In the genomic region with DNA sequence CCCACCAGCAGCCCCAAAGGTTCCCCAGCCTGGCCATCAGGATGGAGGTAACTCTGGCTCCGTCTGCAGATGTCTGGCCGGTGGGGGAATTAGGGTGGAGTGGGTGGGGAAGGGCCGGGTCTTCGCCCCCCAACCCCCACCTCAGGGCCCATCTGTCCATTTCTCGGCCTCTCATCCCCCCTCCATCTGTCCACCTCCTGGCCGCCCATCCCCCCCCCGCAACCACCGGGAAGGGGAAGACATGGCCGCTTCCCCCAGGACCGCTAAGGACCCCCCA, we compare ENCODE assay signal across 10 cellular contexts. TPM values are rescaled to one million over a fixed set of nuclear protein-coding genes. Genes with fewer than 3 reads are reported as not detected.
A peak's percentile ranks its signal among the peaks of the same experiment; 100 is the strongest.
DNase-seq lines count a peak whose midpoint lies in the region; ATAC-seq and TF ChIP-seq lines count a peak whose summit lies in the region.
"Had no signal": no experiment of that assay in that cellular context is flagged by ENCODE, and none has a peak within 500 bp of the region (broad histone marks: within the 10 kb centered on the region; RNA-seq: fewer than 3 reads in every experiment).

No MANE protein-coding gene starts in this region.

- H3K27ac ChIP-seq in HUES64 (ENCODE audit: low read depth, low read length): no peak overlapping the region
- H3K27ac ChIP-seq in upper lobe of right lung: no peak overlapping the region

- H3K4me3 Mint-ChIP-seq in brain (peak overlapping the region; percentile 84 to 96 (median 86)), natural killer cell (peak overlapping the region; percentile 91)

- 8% methylated on average over 2 of the region's 10 CpGs for WGBS in HUES64

- no peak for ATAC-seq in natural killer cell
- ATAC-seq in GM19463 (IDR thresholded peaks at IDR 0.05; ENCODE audit: unreplicated experiment): no peak
- ATAC-seq in HG03095 (IDR thresholded peaks at IDR 0.05; ENCODE audit: unreplicated experiment): no peak
- no peak for ATAC-seq in upper lobe of right lung

- DNase-seq in BJ (ENCODE audit: low read depth) (no peak), natural killer cell (no peak), upper lobe of right lung (no peak), NCI-H2171 treated with DMSO at 0.1 percent for 48 hours (lab: John Stamatoyannopoulos, UW) (no peak)
- DNase-seq: NCI-H345; stimulated activated CD4-positive, alpha-beta T cell treated with anti-CD3 and anti-CD28 coated beads, Interleukin-2, amount 100 ng/mL, for 48 hours had no signal

- intact Hi-C loops in natural killer cell (cut with micrococcal nuclease): no loop called here
- intact Hi-C loops in upper lobe of right lung (cut with DNase I): loop anchor here (10.0 kb wide), 1 partner anchor 195 kb away; the partner anchor contains the start of gene PAK4

- H3K4me3 ChIP-seq in BJ (ENCODE audit: low read depth, low read length) (peak overlapping the region; percentile 37), HUES64 (ENCODE audit: low read length) (peak overlapping the region; percentile 76), upper lobe of right lung (no peak overlapping the region)

- H3K4me1 ChIP-seq in HUES64 (ENCODE audit: insufficient read depth, low read length): no peaks in the 10 kb centered on the region
- H3K4me1 ChIP-seq in upper lobe of right lung: no peaks in the 10 kb centered on the region

- H3K9ac ChIP-seq in HUES64 (ENCODE audit: low read depth, low read length): peak overlapping the region; percentile 56; the same call in 1 of the 2 replicates

- no peaks in the 10 kb centered on the region for H3K36me3 ChIP-seq in BJ (ENCODE audit: control insufficient read depth, insufficient read depth, low read length)
- H3K36me3 ChIP-seq in HUES64 (ENCODE audit: insufficient read depth, low read length): peaks cover 10% of the 10 kb centered on the region
- H3K36me3 ChIP-seq in upper lobe of right lung: no peaks in the 10 kb centered on the region

- H3K36me3 Mint-ChIP-seq in brain (peaks cover 6% of the 10 kb centered on the region), natural killer cell (no peaks in the 10 kb centered on the region)

- H3K4me1 Mint-ChIP-seq in brain: peaks cover 24% of the 10 kb centered on the region
- H3K4me1 Mint-ChIP-seq in natural killer cell: peaks cover 35 to 49% of the 10 kb centered on the region in 2 donors

- POLR2A ChIA-PET in BJ (lab: Charles Lee): no interaction called here

- H3K9me3 ChIP-seq in HUES64 (ENCODE audit: insufficient read depth, low read depth, low read length) (no peaks in the 10 kb centered on the region), upper lobe of right lung (no peaks in the 10 kb centered on the region)

- CTCF ChIA-PET in BJ (lab: Yijun Ruan, JAX): no interaction called here

- H3K27me3 Mint-ChIP-seq in brain (peaks cover 17% of the 10 kb centered on the region), natural killer cell (ENCODE audit: low read depth in 2 of 2) (no peaks in the 10 kb centered on the region)

- H3K27me3 ChIP-seq in BJ (ENCODE audit: control insufficient read depth, insufficient read depth, low read length) (peaks cover 13% of the 10 kb centered on the region), HUES64 (ENCODE audit: insufficient read depth, low read length) (peaks cover 23% of the 10 kb centered on the region), upper lobe of right lung (no peaks in the 10 kb centered on the region)

- H3K27ac Mint-ChIP-seq in brain (peak overlapping the region in 4 of 5 experiments; percentile 51 to 93 (median 84)), natural killer cell (peak overlapping the region in 1 of 2 donors; percentile 25)

- H3K9me3 Mint-ChIP-seq in brain (peaks cover 0 to 7% (median 0%) of the 10 kb centered on the region in 5 experiments), natural killer cell (no peaks in the 10 kb centered on the region)

- TF ChIP-seq CTCF in BJ (IDR thresholded peaks at IDR 0.05; ENCODE audit: insufficient read depth, low read depth, low read length) (no peak), brain (conservative IDR thresholded peaks at IDR 0.05) (no peak), natural killer cell (IDR thresholded peaks at IDR 0.05) (no peak), upper lobe of right lung (IDR thresholded peaks at IDR 0.05) (no peak)

RNA-seq across cellular contexts. Expression of gene LRFN1, which starts 0.8 kb away (rescaled TPM):
- polyA plus RNA-seq in BJ (2011; rRNA removed) (0.02 and 0.06 TPM in 2 replicates), brain (ENCODE audit: insufficient read depth, low read depth, low replicate concordance) (4.2 TPM)
- polyA minus RNA-seq in BJ (2011; rRNA and poly(A)+ RNA removed): 0.05 TPM in 1 of 2 replicates, not detected in the other
- 4.3 TPM for polyA plus RNA-seq in HUES64 (2013, experiment 1 of 2)
- polyA plus RNA-seq in HUES64 (2013, experiment 2 of 2): 5.0 TPM
- total RNA-seq in natural killer cell (10 to 100 TPM in 1 of 3 donors, 1 to 10 TPM in 2; 5.9 to 12.5 (median 6.9) TPM), upper lobe of right lung (2.2 TPM)

RNA-seq across cellular contexts. Expression of gene GMFG, which starts 16.0 kb away (rescaled TPM):
- polyA plus RNA-seq in BJ (2011; rRNA removed): 0.50 and 0.56 TPM in 2 replicates
- not detected in 2 replicates for polyA minus RNA-seq in BJ (2011; rRNA and poly(A)+ RNA removed)
- 0.70 TPM for polyA plus RNA-seq in HUES64 (2013, experiment 1 of 2)
- not detected for polyA plus RNA-seq in HUES64 (2013, experiment 2 of 2)
- 8.1 TPM for polyA plus RNA-seq in brain (ENCODE audit: insufficient read depth, low read depth, low replicate concordance)
- total RNA-seq in natural killer cell: 100 to 1,000 TPM; 315 to 331 (median 329) TPM
- total RNA-seq in upper lobe of right lung: 113 TPM

RNA-seq across cellular contexts. Expression of gene SAMD4B, which starts 22.4 kb away (rescaled TPM):
- polyA plus RNA-seq in BJ (2011; rRNA removed) (45.7 and 75.7 TPM in 2 replicates), brain (ENCODE audit: insufficient read depth, low read depth, low replicate concordance) (222 TPM)
- polyA minus RNA-seq in BJ (2011; rRNA and poly(A)+ RNA removed): 47.3 and 55.8 TPM in 2 replicates
- 119 TPM for polyA plus RNA-seq in HUES64 (2013, experiment 1 of 2)
- 125 TPM for polyA plus RNA-seq in HUES64 (2013, experiment 2 of 2)
- total RNA-seq in natural killer cell (10 to 100 TPM; 67.8 to 80.8 (median 78.9) TPM), upper lobe of right lung (81.2 TPM)

RNA-seq across cellular contexts. Expression of gene IFNL1, which starts 23.6 kb away (rescaled TPM):
- polyA plus RNA-seq in BJ (2011; rRNA removed) (not detected in 2 replicates), brain (ENCODE audit: insufficient read depth, low read depth, low replicate concordance) (not detected)
- polyA minus RNA-seq in BJ (2011; rRNA and poly(A)+ RNA removed): not detected in 2 replicates
- polyA plus RNA-seq in HUES64 (2013, experiment 1 of 2): not detected
- polyA plus RNA-seq in HUES64 (2013, experiment 2 of 2): not detected
- total RNA-seq in natural killer cell (1 to 10 TPM in 1 of 3 donors, under 1 TPM in 1, not detected in 1; 0.33 to 1.4 TPM), upper lobe of right lung (not detected)

RNA-seq across cellular contexts. Expression of gene IFNL2, which starts 51.6 kb away (rescaled TPM):
- polyA plus RNA-seq in BJ (2011; rRNA removed) (not detected in 2 replicates), brain (ENCODE audit: insufficient read depth, low read depth, low replicate concordance) (not detected)
- not detected in 2 replicates for polyA minus RNA-seq in BJ (2011; rRNA and poly(A)+ RNA removed)
- polyA plus RNA-seq in HUES64 (2013, experiment 1 of 2): not detected
- not detected for polyA plus RNA-seq in HUES64 (2013, experiment 2 of 2)
- total RNA-seq in natural killer cell (not detected), upper lobe of right lung (not detected)
